11 cellular contexts compared by ENCODE assay signal in genomic region chr9:98121096-98121495, GRCh38. TPM values are rescaled to one million over a fixed set of nuclear protein-coding genes. Genes with fewer than 3 reads are reported as not detected.
DNase-seq lines count a peak whose midpoint lies in the region; ATAC-seq, FAIRE-seq and TF ChIP-seq lines count a peak whose summit lies in the region.
"Had no signal": no experiment of that assay in that cellular context is flagged by ENCODE, and none has a peak within 500 bp of the region (broad histone marks: within the 10 kb centered on the region; RNA-seq: fewer than 3 reads in every experiment).

No MANE protein-coding gene starts in this region.

- no peak for ATAC-seq in GM21367 (IDR thresholded peaks at IDR 0.05; ENCODE audit: unreplicated experiment)
- ATAC-seq in HG03108 (IDR thresholded peaks at IDR 0.05; ENCODE audit: unreplicated experiment): no peak
- no peak for ATAC-seq in aorta (ENCODE audit: low FRiP score)
- ATAC-seq: left cardiac atrium had no signal

- peak; percentile 12 for FAIRE-seq in endothelial cell of umbilical vein (lab: Jason Lieb, UNC)

- H3K36me3 ChIP-seq in Peyer's patch (peaks cover 0 to 21% (median 0%) of the 10 kb centered on the region in 3 donors), endothelial cell of umbilical vein (ENCODE audit: control insufficient read depth in 2 of 2, extremely low read depth in 1 of 2, insufficient read depth in 2 of 2, low read length in 2 of 2) (no peaks in the 10 kb centered on the region), testis (ENCODE audit: low read depth, missing control alignments) (no peaks in the 10 kb centered on the region), aorta (ENCODE audit: control insufficient read depth in 1 of 2, insufficient read depth in 2 of 2, low read length in 1 of 2) (no peaks in the 10 kb centered on the region)
- H3K36me3 ChIP-seq: tibial nerve had no signal

- H3K4me2 ChIP-seq in endothelial cell of umbilical vein (ENCODE audit: insufficient read depth, low read length): no peak overlapping the region

- H3K27me3 ChIP-seq in Peyer's patch (no peaks in the 10 kb centered on the region), endothelial cell of umbilical vein (ENCODE audit: control insufficient read depth in 2 of 2, insufficient read depth in 2 of 2, low read length in 2 of 2) (no peaks in the 10 kb centered on the region), testis (no peaks in the 10 kb centered on the region), aorta (ENCODE audit: control insufficient read depth in 1 of 2, insufficient read depth in 2 of 2, low read length in 1 of 2) (no peaks in the 10 kb centered on the region)
- H3K27me3 ChIP-seq: tibial nerve had no signal

- H3K9me1 ChIP-seq in endothelial cell of umbilical vein (replicated peaks; ENCODE audit: control insufficient read depth, extremely low read depth, insufficient read depth, low read length): no peaks in the 10 kb centered on the region

- POLR2A ChIA-PET in endothelial cell of umbilical vein (lab: Charles Lee): no interaction called here

- TF ChIP-seq POLR2A in Peyer's patch (IDR thresholded peaks at IDR 0.05) (no peak), endothelial cell of umbilical vein (IDR thresholded peaks at IDR 0.05; ENCODE audit: low read depth, low read length) (no peak), testis (IDR thresholded peaks at IDR 0.05) (no peak)

- CTCF ChIA-PET in endothelial cell of umbilical vein (lab: Charles Lee): interaction anchor here (0.6 to 1.7 kb wide), 7 partner anchors 10 to 655 kb away, joined by 3 to 7 read pairs (median 3); no protein-coding TSS in a partner anchor

- 18 to 33% methylated on average over 3 of the region's 3 CpGs for WGBS in testis, 2 donors
- WGBS in aorta, 2 donors: 62 to 63% methylated on average over 3 of the region's 3 CpGs

- BruUV-seq in endothelial cell of umbilical vein (replicated peaks; lab: Mats Ljungman, UMichigan): no TSS peak

- H3K4me1 ChIP-seq in Peyer's patch (peaks cover 0 to 45% (median 10%) of the 10 kb centered on the region in 4 donors), endothelial cell of umbilical vein (ENCODE audit: control insufficient read depth, extremely low read depth, insufficient read depth, low read length) (peaks cover 12% of the 10 kb centered on the region), testis (peaks cover 4% of the 10 kb centered on the region), aorta (ENCODE audit: control insufficient read depth in 1 of 2, insufficient read depth in 2 of 2, low read length in 2 of 2) (no peaks in the 10 kb centered on the region)

- no peak overlapping the region for H2AFZ ChIP-seq in endothelial cell of umbilical vein (ENCODE audit: low read depth, low read length)

- peak in 3 of 6 experiments; percentile 57 to 69 (median 57) for TF ChIP-seq CTCF in Peyer's patch (IDR thresholded peaks at IDR 0.05)
- TF ChIP-seq CTCF in endothelial cell of umbilical vein (IDR thresholded peaks at IDR 0.05; ENCODE audit: extremely low read depth in 1 of 2, insufficient read depth in 1 of 2, low read depth in 1 of 2, low read length in 2 of 2): no peak
- peak in 2 of 3 experiments; percentile 15 to 19 for TF ChIP-seq CTCF in testis (IDR thresholded peaks at IDR 0.05)

- no peaks in the 10 kb centered on the region for H3K79me2 ChIP-seq in endothelial cell of umbilical vein (ENCODE audit: control insufficient read depth, insufficient read depth, low read length)

- no peaks in the 10 kb centered on the region for H4K20me1 ChIP-seq in endothelial cell of umbilical vein (replicated peaks; ENCODE audit: control insufficient read depth, extremely low read depth, insufficient read depth, low read length)

- no peak overlapping the region for H3K9ac ChIP-seq in endothelial cell of umbilical vein (replicated peaks; ENCODE audit: extremely low read depth, insufficient read depth, low read length)

- intact Hi-C loops in endothelial cell of umbilical vein (cut with micrococcal nuclease): no loop called here
- intact Hi-C loops in testis (cut with DNase I; ENCODE audit: low total_unique reads): no loop called here
- intact Hi-C loops in aorta (cut with DNase I): no loop called here

- H3K4me3 ChIP-seq in Peyer's patch (no peak overlapping the region), endothelial cell of umbilical vein (replicated peaks in 1 of 3; ENCODE audit: insufficient read depth in 1 of 3, low read depth in 1 of 3, low read length in 3 of 3) (no peak overlapping the region), testis (no peak overlapping the region), aorta (ENCODE audit: low read length in 2 of 2) (no peak overlapping the region)
- H3K4me3 ChIP-seq: tibial nerve had no signal

- peak overlapping the region; percentile 35 to 99 (median 89) for H3K27ac ChIP-seq in Peyer's patch
- no peak overlapping the region for H3K27ac ChIP-seq in endothelial cell of umbilical vein (ENCODE audit: insufficient read depth, low read depth, low read length)
- peak overlapping the region in 1 of 2 donors; percentile 8 for H3K27ac ChIP-seq in testis
- no peak overlapping the region for H3K27ac ChIP-seq in aorta (ENCODE audit: low read depth in 1 of 2, low read length in 2 of 2)

- DNase-seq in SIG-M5 treated with dmso at 0.1 percent for 504 hours (lab: John Stamatoyannopoulos, UW; ENCODE audit: unreplicated experiment) (peak; percentile 54), SIG-M5 (lab: John Stamatoyannopoulos, UW) (no peak), Peyer's patch (peak in 1 of 3 donors; percentile 67), endothelial cell of umbilical vein (ENCODE audit: low read depth, low spot score) (peak; percentile 8), testis (peak; percentile 54), aorta (no peak)
- DNase-seq: left cardiac atrium, NCI-H2081 had no signal

- H3K9me3 ChIP-seq in Peyer's patch (no peaks in the 10 kb centered on the region), endothelial cell of umbilical vein (replicated peaks; ENCODE audit: control insufficient read depth, insufficient read depth, low read length) (no peaks in the 10 kb centered on the region), testis (no peaks in the 10 kb centered on the region), aorta (ENCODE audit: control insufficient read depth, low read length) (no peaks in the 10 kb centered on the region)
- H3K9me3 ChIP-seq: tibial nerve had no signal

- dilution Hi-C loops in endothelial cell of umbilical vein (cut with MboI; ENCODE audit: extremely low pct_ligation_motif_present, low sequenced_read_pairs): no loop called here

TF ChIP-seq in endothelial cell of umbilical vein, 7 proteins besides CTCF, POLR2A, EP300 and RAD21:
- no peak for TF ChIP-seq JUN (IDR thresholded peaks at IDR 0.05; ENCODE audit: borderline replicate concordance, insufficient read depth, insufficient read length, low read depth)
- TF ChIP-seq GATA2 (IDR thresholded peaks at IDR 0.05; ENCODE audit: insufficient read depth, insufficient read length, low read depth, low read length): no peak
- TF ChIP-seq FOS (IDR thresholded peaks at IDR 0.05; ENCODE audit: borderline replicate concordance, insufficient read depth, low read length): no peak
- no peak for TF ChIP-seq MAX (IDR thresholded peaks at IDR 0.05; ENCODE audit: insufficient read depth, insufficient read length)
- TF ChIP-seq EZH2 (IDR thresholded peaks at IDR 0.05; ENCODE audit: borderline replicate concordance, low read depth, low read length, severe bottlenecking): no peak
- no peak for TF ChIP-seq MYC (IDR thresholded peaks at IDR 0.05; ENCODE audit: low read depth, low read length)
- no peak for TF ChIP-seq POLR2AphosphoS5 (IDR thresholded peaks at IDR 0.05; ENCODE audit: insufficient read depth, low read depth, low read length)

RNA-seq across cellular contexts. Expression of gene TRIM14, which starts 2.1 kb away (rescaled TPM):
- total RNA-seq in Peyer's patch (100 to 1,000 TPM in 1 of 4 donors, 10 to 100 TPM in 3; 61.1 to 101 (median 72.0) TPM), endothelial cell of umbilical vein (7.1 and 10.7 TPM in 2 replicates), testis (10 to 100 TPM; 19.6 to 21.3 TPM), aorta (10 to 100 TPM in 1 of 2 donors, 1 to 10 TPM in 1; 8.5 to 17.6 TPM)
- polyA plus RNA-seq in endothelial cell of umbilical vein (4.8 and 4.9 TPM in 2 replicates), testis (ENCODE audit: insufficient read depth, low read depth, low replicate concordance) (17.3 TPM), aorta (1 to 10 TPM; 1.5 to 5.6 TPM)
- polyA plus RNA-seq in endothelial cell of umbilical vein (2011; cell fraction: cytosol; rRNA removed): 5.0 and 5.2 TPM in 2 replicates
- 5.0 and 6.5 TPM in 2 replicates for polyA plus RNA-seq in endothelial cell of umbilical vein (2011; cell fraction: nucleus; rRNA removed)
- 9.2 and 9.5 TPM in 2 replicates for polyA plus RNA-seq in endothelial cell of umbilical vein (2012)
- polyA minus RNA-seq in endothelial cell of umbilical vein: 3.6 and 3.9 TPM in 2 replicates
- polyA minus RNA-seq in endothelial cell of umbilical vein (2011; cell fraction: cytosol; rRNA and poly(A)+ RNA removed): 19.6 TPM
- 2.6 and 4.1 TPM in 2 replicates for polyA minus RNA-seq in endothelial cell of umbilical vein (2011; cell fraction: nucleus; rRNA and poly(A)+ RNA removed)

Comparison
In these comparisons a context has a peak if more than half of its experiments do, and no peak if none do; other contexts are left out.
1. DNase-seq: peak in SIG-M5 treated with dmso at 0.1 percent for 504 hours (single experiment), endothelial cell of umbilical vein (single experiment) and testis (single experiment); none in SIG-M5 (single experiment) and aorta (0 of 2).
2. H3K27ac ChIP-seq: peak in Peyer's patch (4 of 4); none in endothelial cell of umbilical vein (single experiment) and aorta (0 of 2).
3. CTCF ChIP-seq: peak in testis (2 of 3); none in endothelial cell of umbilical vein (0 of 2).